1 cellular context compared by ENCODE assay signal in the genomic region with DNA sequence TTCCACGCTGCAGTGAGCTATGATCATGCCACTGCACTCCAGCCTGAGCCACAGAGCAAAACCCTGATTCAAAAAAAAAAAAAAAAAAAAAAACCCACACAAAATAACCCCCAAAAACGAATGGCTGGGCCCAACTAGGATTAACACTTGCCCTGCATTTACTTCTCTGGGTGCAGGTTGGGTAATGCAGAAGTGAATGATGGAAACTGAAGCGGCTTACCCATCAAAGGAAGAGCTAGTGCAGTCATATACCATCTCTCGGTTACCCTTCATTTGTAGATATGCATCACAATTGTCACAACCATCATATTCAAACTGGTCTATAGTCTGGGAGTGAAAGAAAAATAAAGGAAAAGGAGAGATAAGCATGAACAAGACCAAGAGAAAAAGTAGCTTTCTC.
TF ChIP-seq lines count a peak whose summit lies in the region.

No MANE protein-coding gene starts in this region.

TF ChIP-seq in HepG2, 621 proteins besides CTCF, POLR2A, EP300 and RAD21:
- TF ChIP-seq ZNF616 (CRISPR knock-in tag; IDR thresholded peaks at IDR 0.05; ENCODE audit: low read depth) (0 out of 2 replicates have a peak, but pooled peaks have one; percentile 10), ZNF549 (CRISPR knock-in tag; IDR thresholded peaks at IDR 0.05) (no peak), TGIF2 (CRISPR knock-in tag; IDR thresholded peaks at IDR 0.05) (peak; percentile 55; the same call in 1 of the 2 replicates), DNMT3B (CRISPR knock-in tag; conservative IDR thresholded peaks at IDR 0.05) (0 out of 2 replicates have a peak, but pooled peaks have one; percentile 40)
